In the genomic region with DNA sequence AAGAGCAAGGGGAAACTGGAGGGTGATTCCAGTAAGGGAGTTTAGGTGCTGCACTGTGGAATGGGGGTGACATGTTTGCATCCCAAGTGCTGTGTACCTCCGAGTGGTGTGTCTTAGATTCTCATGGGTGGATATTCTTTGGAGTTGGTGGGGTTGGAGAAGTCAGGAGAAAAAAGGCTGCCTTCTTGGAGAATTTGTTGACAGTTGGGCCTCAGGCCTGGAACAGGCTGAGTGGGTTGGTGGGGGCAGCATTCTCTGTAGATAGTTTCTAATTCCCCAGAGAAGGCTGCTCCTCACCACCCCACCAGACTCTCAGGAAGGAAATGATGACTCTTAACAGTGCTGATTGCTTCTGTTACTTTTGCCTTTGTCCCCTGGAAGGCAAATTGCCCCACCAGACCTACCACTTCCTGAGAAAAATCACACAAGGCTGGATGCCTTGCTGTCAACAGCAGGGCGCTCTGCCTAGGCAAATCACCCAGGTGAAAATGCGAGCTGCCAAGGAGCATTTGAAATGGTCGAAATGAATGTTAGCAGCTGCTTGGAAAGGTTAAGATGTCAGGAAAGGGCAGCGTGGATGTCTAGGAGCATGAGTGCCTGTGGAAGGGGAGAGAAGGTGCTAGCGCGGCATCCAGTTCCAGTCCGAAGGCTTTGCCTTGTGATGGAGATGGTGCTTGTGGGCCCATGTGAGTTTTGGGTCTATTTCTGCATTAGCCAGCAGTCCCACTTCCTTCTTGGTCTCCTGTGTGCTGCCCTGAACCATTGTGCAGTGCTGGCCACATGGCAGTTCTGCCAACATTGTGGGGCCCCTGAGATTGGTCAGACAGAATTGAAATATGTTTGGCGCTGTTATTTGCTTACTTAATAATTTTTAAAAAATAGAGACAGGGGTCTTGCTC, we compare ENCODE assay signal across 8 cellular contexts. TPM values are rescaled to one million over a fixed set of nuclear protein-coding genes. Genes with fewer than 3 reads are reported as not detected.
DNase-seq lines count a peak whose midpoint lies in the region; ATAC-seq lines count a peak whose summit lies in the region.

No MANE protein-coding gene starts in this region.

- H2BK5ac ChIP-seq in trophoblast cell (ENCODE audit: low read depth, low read length, poor library complexity): peak overlapping the region; percentile 74

- H3K36me3 ChIP-seq in trophoblast cell (ENCODE audit: control insufficient read depth in 1 of 2, insufficient read depth in 2 of 2, low read length in 2 of 2): no peaks in the 10 kb centered on the region

- peak overlapping the region; percentile 48 for H3K18ac ChIP-seq in trophoblast cell (ENCODE audit: low read length)

- peaks cover 4% of the 10 kb centered on the region for H3K9me3 ChIP-seq in trophoblast cell (ENCODE audit: insufficient read depth, low read depth, low read length)

- DNase-seq in NAMALWA (ENCODE audit: low spot score) (peak; percentile 15), trophoblast cell (no peak), T1000 (lab: John Stamatoyannopoulos, UW) (no peak), DMS53 treated with DMSO at 0.1 percent for 48 hours (lab: John Stamatoyannopoulos, UW; ENCODE audit: unreplicated experiment) (no peak), superior temporal gyrus (ENCODE audit: extremely low spot score) (no peak)
- peak; percentile 26 for DNase-seq in activated naive CD4-positive, alpha-beta T cell treated with anti-CD3 and anti-CD28 coated beads, Interleukin-2, amount 50 U/mL, for 16 hours

- peak overlapping the region; percentile 56 for H3K23ac ChIP-seq in trophoblast cell (ENCODE audit: low read length)

- H3K9ac ChIP-seq in trophoblast cell (ENCODE audit: low read length): no peak overlapping the region

- H3K4me3 ChIP-seq in trophoblast cell (ENCODE audit: low read depth, low read length): no peak overlapping the region

- ATAC-seq in GM18517 (IDR thresholded peaks at IDR 0.05; ENCODE audit: unreplicated experiment): peak; percentile 88
- ATAC-seq in HG02571 (IDR thresholded peaks at IDR 0.05; ENCODE audit: unreplicated experiment): peak; percentile 59

- peak overlapping the region; percentile 25 for H4K8ac ChIP-seq in trophoblast cell (ENCODE audit: low read depth, low read length)

- H3K27me3 ChIP-seq in trophoblast cell (ENCODE audit: insufficient read depth, low read length): no peaks in the 10 kb centered on the region

- peaks cover 8% of the 10 kb centered on the region for H3K79me1 ChIP-seq in trophoblast cell (ENCODE audit: low read length)

- no peak overlapping the region for H2AFZ ChIP-seq in trophoblast cell (ENCODE audit: insufficient read depth, low read length, poor library complexity)

- H3K4me1 ChIP-seq in trophoblast cell (ENCODE audit: control insufficient read depth in 1 of 2, insufficient read depth in 2 of 2, low read length in 2 of 2): peaks cover 25 to 26% of the 10 kb centered on the region in 2 experiments

- no CpG with 5 or more reads among the region's 9 CpGs for WGBS in trophoblast cell (ENCODE audit: extremely low coverage, insufficient coverage, insufficient read length)

- peak overlapping the region; percentile 77 for H3K27ac ChIP-seq in trophoblast cell (ENCODE audit: low read depth, low read length)

- peak overlapping the region; percentile 48 for H3K4ac ChIP-seq in trophoblast cell (ENCODE audit: low read depth, low read length)

- H3K4me2 ChIP-seq in trophoblast cell (ENCODE audit: low read length): no peak overlapping the region

- H2BK12ac ChIP-seq in trophoblast cell (ENCODE audit: low read length): peak overlapping the region; percentile 68

- H4K91ac ChIP-seq in trophoblast cell (ENCODE audit: low read depth, low read length): peak overlapping the region; percentile 87

- H4K12ac ChIP-seq in trophoblast cell (ENCODE audit: low read depth, low read length): no peak overlapping the region

- peak overlapping the region; percentile 42 for H2AK5ac ChIP-seq in trophoblast cell (ENCODE audit: low read length)

- H3K79me2 ChIP-seq in trophoblast cell (ENCODE audit: control insufficient read depth, insufficient read depth, low read length, poor library complexity): peaks cover 2% of the 10 kb centered on the region

- H3K14ac ChIP-seq in trophoblast cell (ENCODE audit: low read length): peak overlapping the region; percentile 67

- peak overlapping the region; percentile 67 for H2BK120ac ChIP-seq in trophoblast cell (ENCODE audit: insufficient read depth, low read length, poor library complexity)

RNA-seq across cellular contexts. Expression of gene SORL1, which starts 30.4 kb away (rescaled TPM):
- 4.6 and 5.1 TPM in 2 replicates for polyA plus RNA-seq in trophoblast cell (2013)

Comparison
In these comparisons a context has a peak if more than half of its experiments do, and no peak if none do; other contexts are left out.
1. DNase-seq: peak in NAMALWA (single experiment) and activated naive CD4-positive, alpha-beta T cell treated with anti-CD3 and anti-CD28 coated beads, Interleukin-2, amount 50 U/mL, for 16 hours (single experiment); none in trophoblast cell (0 of 2), T1000 (single experiment), DMS53 treated with DMSO at 0.1 percent for 48 hours (single experiment) and superior temporal gyrus (single experiment).